ENCODE assay signal across 9 cellular contexts in genomic region chr2:25131567-25132295, GRCh38. TPM values are rescaled to one million over a fixed set of nuclear protein-coding genes. Genes with fewer than 3 reads are reported as not detected.
DNase-seq lines count a peak whose midpoint lies in the region; ATAC-seq, FAIRE-seq and TF ChIP-seq lines count a peak whose summit lies in the region.
"Had no signal": no experiment of that assay in that cellular context is flagged by ENCODE, and none has a peak within 500 bp of the region (broad histone marks: within the 10 kb centered on the region; RNA-seq: fewer than 3 reads in every experiment).

No MANE protein-coding gene starts in this region.

- H3K4me2 ChIP-seq in hepatocyte: peak overlapping the region; percentile 75

- TF ChIP-seq POLR2A in uterus (IDR thresholded peaks at IDR 0.05): no peak

- DNase-seq in GM20000 (ENCODE audit: low spot score) (peak; percentile 43), hepatocyte (ENCODE audit: low spot score) (peak; percentile 76), small intestine (peak; percentile 64), NCI-H69 (lab: John Stamatoyannopoulos, UW) (no peak), GM19240 (ENCODE audit: insufficient read length, low spot score) (no peak), uterus (no peak)
- DNase-seq in activated naive CD4-positive, alpha-beta T cell treated with anti-CD3 and anti-CD28 coated beads, Interleukin-2, amount 50 U/mL, for 16 hours: peak; percentile 24
- DNase-seq: NCI-H748 treated with DMSO at 0.1 percent for 48 hours had no signal

- no peaks in the 10 kb centered on the region for H3K36me3 ChIP-seq in hepatocyte (replicated peaks; ENCODE audit: insufficient read depth, low read depth)
- no peaks in the 10 kb centered on the region for H3K36me3 ChIP-seq in small intestine (ENCODE audit: control insufficient read depth in 2 of 2, insufficient read depth in 2 of 2, low read length in 2 of 2)
- no peaks in the 10 kb centered on the region for H3K36me3 ChIP-seq in uterus

- WGBS in hepatocyte (ENCODE audit: low lambda C conversion rate, missing lambda C conversion rate): 38% methylated on average over 30 of the region's 53 CpGs
- 0 to 14% (median 4%) methylated on average over 30 to 53 of the region's 53 CpGs for WGBS in small intestine, 3 donors

- intact Hi-C loops in uterus (cut with DNase I; ENCODE audit: low total_unique reads): loop anchor here (5.0 kb wide), 1 partner anchor 154 kb away; no protein-coding TSS in a partner anchor

- H3K4me3 ChIP-seq in hepatocyte (no peak overlapping the region), small intestine (ENCODE audit: low read depth in 1 of 2, low read length in 2 of 2) (peak overlapping the region in 1 of 2 donors; percentile 37), uterus (peak overlapping the region in 1 of 2 donors; percentile 18)

- peak overlapping the region; percentile 79 for H3K27ac ChIP-seq in hepatocyte
- no peak overlapping the region for H3K27ac ChIP-seq in small intestine (ENCODE audit: low read depth in 1 of 2, low read length in 1 of 2)
- H3K27ac ChIP-seq in uterus: no peak overlapping the region

- TF ChIP-seq CTCF in GM20000 (IDR thresholded peaks at IDR 0.05; ENCODE audit: extremely low read depth, missing control alignments): no peak
- no peak for TF ChIP-seq CTCF in hepatocyte (IDR thresholded peaks at IDR 0.05; ENCODE audit: poor library complexity)
- no peak for TF ChIP-seq CTCF in uterus (IDR thresholded peaks at IDR 0.05)

- H3K79me2 ChIP-seq in hepatocyte: no peaks in the 10 kb centered on the region

- no peaks in the 10 kb centered on the region for H3K4me1 ChIP-seq in hepatocyte (ENCODE audit: insufficient read depth)
- no peaks in the 10 kb centered on the region for H3K4me1 ChIP-seq in small intestine (ENCODE audit: control insufficient read depth in 2 of 2, insufficient read depth in 1 of 2, low read depth in 1 of 2, low read length in 1 of 2)
- no peaks in the 10 kb centered on the region for H3K4me1 ChIP-seq in uterus

- ATAC-seq in GM18502 (IDR thresholded peaks at IDR 0.05; ENCODE audit: poor library complexity, unreplicated experiment): no peak

- no peaks in the 10 kb centered on the region for H3K9me2 ChIP-seq in hepatocyte (replicated peaks; ENCODE audit: insufficient read depth)

- FAIRE-seq in small intestine (lab: Jason Lieb, UNC): no peak

- H4K20me1 ChIP-seq in hepatocyte (ENCODE audit: insufficient read depth, poor library complexity, severe bottlenecking): no peaks in the 10 kb centered on the region

- no peaks in the 10 kb centered on the region for H3K9me3 ChIP-seq in hepatocyte (ENCODE audit: low read depth)
- no peaks in the 10 kb centered on the region for H3K9me3 ChIP-seq in small intestine (ENCODE audit: control insufficient read depth, low read depth)
- no peaks in the 10 kb centered on the region for H3K9me3 ChIP-seq in uterus

- H2AFZ ChIP-seq in hepatocyte: peak overlapping the region; percentile 48

- H3K27me3 ChIP-seq in hepatocyte (no peaks in the 10 kb centered on the region), small intestine (ENCODE audit: control insufficient read depth in 2 of 2, insufficient read depth in 2 of 2, low read length in 2 of 2) (peaks cover 0 to 5% of the 10 kb centered on the region in 2 donors), uterus (no peaks in the 10 kb centered on the region)

RNA-seq across cellular contexts. Expression of gene POMC, which starts 36.6 kb away (rescaled TPM):
- total RNA-seq in hepatocyte (3.5 and 6.0 TPM in 2 replicates), uterus (10 to 100 TPM in 1 of 4 donors, 1 to 10 TPM in 3; 1.4 to 26.9 (median 6.4) TPM)
- polyA plus RNA-seq in hepatocyte (4.4 and 5.6 TPM in 2 replicates), small intestine (1 to 10 TPM in 1 of 3 donors, under 1 TPM in 2; 0.67 to 2.9 (median 0.81) TPM)

Comparison
In these comparisons a context has a peak if more than half of its experiments do, and no peak if none do; other contexts are left out.
1. DNase-seq: peak in GM20000 (single experiment), activated naive CD4-positive, alpha-beta T cell treated with anti-CD3 and anti-CD28 coated beads, Interleukin-2, amount 50 U/mL, for 16 hours (single experiment), hepatocyte (single experiment) and small intestine (single experiment); none in NCI-H69 (single experiment), GM19240 (single experiment) and uterus (0 of 2).